1 cellular context compared by ENCODE assay signal in the genomic region with DNA sequence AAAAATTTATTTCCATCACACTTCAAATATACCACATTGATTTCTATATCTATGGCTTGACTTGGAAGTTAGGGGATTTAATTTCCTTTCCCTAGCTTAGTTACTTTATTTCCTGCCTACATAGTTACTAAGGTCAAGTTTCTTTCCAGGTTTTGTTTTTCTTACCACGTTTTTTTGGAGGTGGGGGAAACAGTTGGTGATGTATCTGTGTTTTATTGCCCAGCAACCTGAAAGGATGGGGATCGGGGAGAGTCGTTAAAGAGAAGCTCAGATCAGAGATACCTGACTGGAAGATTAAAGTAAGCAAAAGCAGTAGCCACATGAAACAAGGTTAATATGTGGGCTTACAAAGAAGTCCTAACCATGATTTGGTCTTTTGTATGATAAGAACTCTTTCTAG.
TF ChIP-seq lines count a peak whose summit lies in the region.

No MANE protein-coding gene starts in this region.

TF ChIP-seq in GM12878, 131 proteins besides CTCF, POLR2A, EP300 and RAD21 (continued from another document):
- TF ChIP-seq, protein P1, sequence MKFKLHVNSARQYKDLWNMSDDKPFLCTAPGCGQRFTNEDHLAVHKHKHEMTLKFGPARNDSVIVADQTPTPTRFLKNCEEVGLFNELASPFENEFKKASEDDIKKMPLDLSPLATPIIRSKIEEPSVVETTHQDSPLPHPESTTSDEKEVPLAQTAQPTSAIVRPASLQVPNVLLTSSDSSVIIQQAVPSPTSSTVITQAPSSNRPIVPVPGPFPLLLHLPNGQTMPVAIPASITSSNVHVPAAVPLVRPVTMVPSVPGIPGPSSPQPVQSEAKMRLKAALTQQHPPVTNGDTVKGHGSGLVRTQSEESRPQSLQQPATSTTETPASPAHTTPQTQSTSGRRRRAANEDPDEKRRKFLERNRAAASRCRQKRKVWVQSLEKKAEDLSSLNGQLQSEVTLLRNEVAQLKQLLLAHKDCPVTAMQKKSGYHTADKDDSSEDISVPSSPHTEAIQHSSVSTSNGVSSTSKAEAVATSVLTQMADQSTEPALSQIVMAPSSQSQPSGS (IDR thresholded peaks at IDR 0.05; ENCODE audit: low read length) = no peak
- TF ChIP-seq PML (IDR thresholded peaks at IDR 0.05; ENCODE audit: low read length) (no peak), MXI1 (IDR thresholded peaks at IDR 0.05; ENCODE audit: low read depth, low read length) (no peak)
